25 cellular contexts compared by ENCODE assay signal in the genomic region with DNA sequence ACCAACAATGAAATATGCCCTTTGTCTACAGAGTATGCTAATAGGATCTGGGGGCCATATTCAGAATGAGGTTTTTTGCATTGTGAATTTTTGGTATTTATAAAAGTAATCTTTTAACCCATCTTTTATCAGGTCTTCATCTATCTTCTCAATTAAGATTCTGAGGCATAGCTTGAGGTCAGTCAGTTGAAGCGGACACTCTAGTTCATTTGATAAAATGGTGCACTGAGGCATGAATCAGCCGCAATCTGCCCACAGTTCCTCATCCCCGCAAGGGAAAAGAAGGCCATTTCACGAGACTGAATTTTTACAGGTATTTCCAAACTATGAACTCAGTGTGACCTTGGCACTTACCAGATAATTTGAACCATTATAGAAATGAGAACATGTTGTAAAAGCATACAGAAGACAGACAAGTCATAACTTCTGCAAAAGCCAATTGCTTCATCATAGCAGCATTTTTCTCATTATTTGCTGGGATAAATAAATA. TPM values are rescaled to one million over a fixed set of nuclear protein-coding genes. Genes with fewer than 3 reads are reported as not detected.
"Had no signal": no experiment of that assay in that cellular context is flagged by ENCODE, and none has a peak within 500 bp of the region (broad histone marks: within the 10 kb centered on the region; RNA-seq: fewer than 3 reads in every experiment).

No MANE protein-coding gene starts in this region.

- H3K4me3 Mint-ChIP-seq: dendritic cell treated with granulocyte-macrophage colony-stimulating factor and Interleukin-4, amounts not matched to agents 40 ng/mL and 50 ng/mL, for 4 days; effector memory CD8-positive, alpha-beta T cell; nephron progenitor cell; stimulated activated naive B cell treated with anti-CD40 and anti-IgM and Interleukin-4, amounts not matched to agents 10 μg/mL and 1 μg/mL and 100 μg/mL, for 72 hours; stimulated activated naive CD8-positive, alpha-beta T cell treated with anti-CD3 and anti-CD28 coated beads, Interleukin-15, amount 100 ng/mL, for 72 hours had no signal

- DNase-seq: effector memory CD8-positive, alpha-beta T cell; erythroblast; foreskin melanocyte; head of caudate nucleus; hippocampal formation; naive B cell; nephron progenitor cell; psoas muscle; sigmoid colon; stimulated activated CD4-positive, alpha-beta T cell treated with anti-CD3 and anti-CD28 coated beads, Interleukin-2, amount 100 ng/mL, for 24 hours; stimulated activated CD4-positive, alpha-beta T cell treated with anti-CD3 and anti-CD28 coated beads, Interleukin-4, amount 100 ng/mL, for 4 hours; stimulated activated naive B cell treated with anti-CD40 and anti-IgM and Interleukin-4, amounts not matched to agents 10 μg/mL and 1 μg/mL and 100 μg/mL, for 72 hours; stimulated activated naive CD8-positive, alpha-beta T cell treated with anti-CD3 and anti-CD28 coated beads, Interleukin-15, amount 100 ng/mL, for 72 hours; substantia nigra had no signal

- H3K36me3 Mint-ChIP-seq: naive B cell; stimulated activated naive B cell treated with anti-CD40 and anti-IgM and Interleukin-4, amounts not matched to agents 10 μg/mL and 1 μg/mL and 100 μg/mL, for 72 hours; type B pancreatic cell had no signal

- H3K9me3 ChIP-seq: neutrophil, psoas muscle, right atrium auricular region, sigmoid colon, thoracic aorta, vagina had no signal

- H3K4me3 ChIP-seq: psoas muscle, right atrium auricular region, sigmoid colon, skin epidermis, thoracic aorta, vagina had no signal

- FAIRE-seq: colon had no signal

- H3K27me3 Mint-ChIP-seq: dendritic cell treated with granulocyte-macrophage colony-stimulating factor and Interleukin-4, amounts not matched to agents 40 ng/mL and 50 ng/mL, for 4 days; effector memory CD8-positive, alpha-beta T cell; naive B cell; stimulated activated naive B cell treated with anti-CD40 and anti-IgM and Interleukin-4, amounts not matched to agents 10 μg/mL and 1 μg/mL and 100 μg/mL, for 72 hours; stimulated activated naive CD8-positive, alpha-beta T cell treated with anti-CD3 and anti-CD28 coated beads, Interleukin-15, amount 100 ng/mL, for 72 hours; type B pancreatic cell had no signal

- H3K36me3 ChIP-seq: neutrophil, right atrium auricular region, sigmoid colon, thoracic aorta, vagina had no signal

- H3K27ac Mint-ChIP-seq: dendritic cell treated with granulocyte-macrophage colony-stimulating factor and Interleukin-4, amounts not matched to agents 40 ng/mL and 50 ng/mL, for 4 days; effector memory CD8-positive, alpha-beta T cell; naive B cell; nephron progenitor cell; stimulated activated naive CD8-positive, alpha-beta T cell treated with anti-CD3 and anti-CD28 coated beads, Interleukin-15, amount 100 ng/mL, for 72 hours had no signal

- H3K4me1 ChIP-seq: psoas muscle, right atrium auricular region, sigmoid colon, vagina had no signal

- H3K4me1 Mint-ChIP-seq: naive B cell; nephron progenitor cell; stimulated activated naive CD8-positive, alpha-beta T cell treated with anti-CD3 and anti-CD28 coated beads, Interleukin-15, amount 100 ng/mL, for 72 hours had no signal

- H3K27ac ChIP-seq: neutrophil, psoas muscle, right atrium auricular region, sigmoid colon, skin epidermis, thoracic aorta, vagina had no signal

- H3K9me3 Mint-ChIP-seq: dendritic cell treated with granulocyte-macrophage colony-stimulating factor and Interleukin-4, amounts not matched to agents 40 ng/mL and 50 ng/mL, for 4 days; effector memory CD8-positive, alpha-beta T cell; nephron progenitor cell had no signal

- H3K27me3 ChIP-seq: neutrophil, right atrium auricular region, sigmoid colon, vagina had no signal

- ATAC-seq: effector memory CD8-positive, alpha-beta T cell; psoas muscle; stimulated activated naive B cell treated with anti-CD40 and anti-IgM and Interleukin-4, amounts not matched to agents 10 μg/mL and 1 μg/mL and 100 μg/mL, for 72 hours; stimulated activated naive CD8-positive, alpha-beta T cell treated with anti-CD3 and anti-CD28 coated beads, Interleukin-15, amount 100 ng/mL, for 72 hours had no signal

RNA-seq across cellular contexts. Expression of gene VCX2, which starts 19.3 kb away (rescaled TPM):
- total RNA-seq: liver, lung microvascular endothelial cell, osteoblast, psoas muscle, right atrium auricular region, sigmoid colon, thoracic aorta, vagina had no signal
